ENCODE assay signal across 8 cellular contexts in the genomic region with DNA sequence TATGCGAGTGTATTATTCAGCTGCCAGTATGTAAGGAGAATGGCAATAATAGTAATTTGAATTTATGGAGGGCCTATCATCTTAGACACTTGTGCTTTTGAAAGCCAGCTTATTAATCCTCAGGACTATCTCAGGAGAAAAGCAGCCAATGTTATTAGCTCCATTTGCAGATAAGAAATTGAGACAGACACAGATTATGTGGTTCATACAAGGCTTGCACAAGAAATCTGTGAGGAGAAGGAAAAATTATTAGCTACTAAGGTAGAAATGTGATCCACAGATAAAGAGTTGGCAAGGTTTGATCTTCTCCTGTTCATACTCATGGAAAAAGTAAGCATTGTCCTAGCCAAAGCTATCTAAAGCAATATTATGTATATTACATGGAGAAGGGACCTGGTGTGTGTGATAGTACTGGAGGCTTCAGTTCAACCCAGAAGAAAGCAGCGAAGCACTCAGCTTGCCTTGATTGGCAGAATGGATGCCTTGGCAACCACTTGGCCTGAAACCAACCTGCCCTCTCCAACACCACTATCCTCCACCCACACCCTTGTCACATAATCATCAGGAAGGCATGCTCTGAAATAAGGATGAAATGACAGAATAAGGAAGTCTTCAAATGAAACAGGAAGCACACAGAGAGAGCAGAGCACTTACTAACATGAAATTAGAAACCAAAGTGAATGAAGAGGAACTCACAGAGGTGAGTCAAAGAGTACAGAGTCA. TPM values are rescaled to one million over a fixed set of nuclear protein-coding genes. Genes with fewer than 3 reads are reported as not detected.
DNase-seq lines count a peak whose midpoint lies in the region; ATAC-seq lines count a peak whose summit lies in the region.

No MANE protein-coding gene starts in this region.

- H3K4me1 Mint-ChIP-seq in activated CD8-positive, alpha-beta T cell treated with anti-CD3 and anti-CD28 coated beads, Interleukin-2, amount 10 ng/mL, durations not matched to agents 7 days and 5 days (ENCODE audit: low read depth): peaks cover 4% of the 10 kb centered on the region

- H3K4me3 Mint-ChIP-seq in activated CD8-positive, alpha-beta T cell treated with anti-CD3 and anti-CD28 coated beads, Interleukin-2, amount 10 ng/mL, durations not matched to agents 7 days and 5 days: no peak overlapping the region

- H3K36me3 Mint-ChIP-seq in activated CD8-positive, alpha-beta T cell treated with anti-CD3 and anti-CD28 coated beads, Interleukin-2, amount 10 ng/mL, durations not matched to agents 7 days and 5 days (ENCODE audit: low read depth): no peaks in the 10 kb centered on the region

- DNase-seq in AG20443 (ENCODE audit: low spot score): peak; percentile 61
- DNase-seq in NCI-H187 (lab: John Stamatoyannopoulos, UW): peak; percentile 48 to 75
- no peak for DNase-seq in activated CD8-positive, alpha-beta T cell treated with anti-CD3 and anti-CD28 coated beads, Interleukin-2, amount 10 ng/mL, durations not matched to agents 7 days and 5 days
- DNase-seq in left colon: peak; percentile 84 to 87
- DNase-seq in GM19238 (ENCODE audit: insufficient read length, low spot score): no peak
- DNase-seq in cerebellar nuclear complex (lab: John Stamatoyannopoulos, UW): no peak

- H3K27me3 Mint-ChIP-seq in activated CD8-positive, alpha-beta T cell treated with anti-CD3 and anti-CD28 coated beads, Interleukin-2, amount 10 ng/mL, durations not matched to agents 7 days and 5 days (ENCODE audit: low read depth): no peaks in the 10 kb centered on the region

- POLR2A ChIA-PET in activated CD8-positive, alpha-beta T cell treated with anti-CD3 and anti-CD28 coated beads, Interleukin-2, amount 10 ng/mL, durations not matched to agents 7 days and 5 days (lab: Charles Lee): interaction anchor here (0.6 kb wide), 2 partner anchors 13 to 59 kb away, joined by 3 to 4 read pairs; no protein-coding TSS in a partner anchor

- CTCF ChIA-PET in activated CD8-positive, alpha-beta T cell treated with anti-CD3 and anti-CD28 coated beads, Interleukin-2, amount 10 ng/mL, durations not matched to agents 7 days and 5 days (lab: Charles Lee): no interaction called here

- ATAC-seq in GM18861 (IDR thresholded peaks at IDR 0.05; ENCODE audit: unreplicated experiment) (peak; percentile 84), HG02981 (IDR thresholded peaks at IDR 0.05; ENCODE audit: unreplicated experiment) (peak; percentile 85), left colon (peak; percentile 93)
- peak; percentile 19 for ATAC-seq in activated CD8-positive, alpha-beta T cell treated with anti-CD3 and anti-CD28 coated beads, Interleukin-2, amount 10 ng/mL, durations not matched to agents 7 days and 5 days

- H3K27ac Mint-ChIP-seq in activated CD8-positive, alpha-beta T cell treated with anti-CD3 and anti-CD28 coated beads, Interleukin-2, amount 10 ng/mL, durations not matched to agents 7 days and 5 days: peak overlapping the region; percentile 17

- no peaks in the 10 kb centered on the region for H3K9me3 Mint-ChIP-seq in activated CD8-positive, alpha-beta T cell treated with anti-CD3 and anti-CD28 coated beads, Interleukin-2, amount 10 ng/mL, durations not matched to agents 7 days and 5 days (ENCODE audit: insufficient read depth)

- intact Hi-C loops in left colon (cut with DNase I, micrococcal nuclease): no loop called here

RNA-seq across cellular contexts. Expression of gene MACC1, which starts 18.0 kb away (rescaled TPM):
- under 1 TPM; 0.39 to 0.55 TPM for total RNA-seq in activated CD8-positive, alpha-beta T cell treated with anti-CD3 and anti-CD28 coated beads, Interleukin-2, amount 10 ng/mL, durations not matched to agents 7 days and 5 days
- 1 to 10 TPM; 8.9 to 9.7 TPM for total RNA-seq in left colon

Comparison
In these comparisons a context has a peak if more than half of its experiments do, and no peak if none do; other contexts are left out.
1. DNase-seq: peak in AG20443 (single experiment), NCI-H187 (2 of 2) and left colon (2 of 2); none in activated CD8-positive, alpha-beta T cell treated with anti-CD3 and anti-CD28 coated beads, Interleukin-2, amount 10 ng/mL, durations not matched to agents 7 days and 5 days (single experiment), GM19238 (single experiment) and cerebellar nuclear complex (0 of 2).
2. ATAC-seq: peak in every context shown above with its lines; median percentile 93 in left colon; 85 in HG02981; 84 in GM18861; 19 in activated CD8-positive, alpha-beta T cell treated with anti-CD3 and anti-CD28 coated beads, Interleukin-2, amount 10 ng/mL, durations not matched to agents 7 days and 5 days.
3. RNA of gene MACC1, which starts 18.0 kb away (total RNA-seq): 8.9 to 9.7 TPM in left colon; 0.39 to 0.55 TPM in activated CD8-positive, alpha-beta T cell treated with anti-CD3 and anti-CD28 coated beads, Interleukin-2, amount 10 ng/mL, durations not matched to agents 7 days and 5 days; every median in the first group is over 4 times any median in the second.